ENCODE assay signal across 11 cellular contexts in the genomic region with DNA sequence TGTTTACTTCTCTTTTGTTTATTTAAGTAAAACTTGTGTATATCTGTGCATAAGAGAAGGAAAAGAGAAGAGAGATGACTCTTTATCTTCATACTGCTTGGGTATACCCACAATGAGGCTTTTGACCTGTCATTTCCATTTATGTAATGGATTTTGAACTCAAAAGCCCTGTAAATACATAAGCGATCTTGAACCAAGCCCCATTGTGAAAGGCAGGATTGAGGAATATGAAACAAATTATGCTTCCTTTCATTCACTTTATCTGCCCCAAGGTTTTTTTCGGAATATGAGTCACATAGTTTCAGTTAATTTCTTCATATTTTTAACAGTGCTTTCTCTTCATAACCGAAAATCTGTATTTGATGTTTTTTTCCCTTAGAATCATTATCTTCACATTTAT. TPM values are rescaled to one million over a fixed set of nuclear protein-coding genes. Genes with fewer than 3 reads are reported as not detected.
DNase-seq lines count a peak whose midpoint lies in the region; ATAC-seq and TF ChIP-seq lines count a peak whose summit lies in the region.
"Had no signal": no experiment of that assay in that cellular context is flagged by ENCODE, and none has a peak within 500 bp of the region (broad histone marks: within the 10 kb centered on the region; RNA-seq: fewer than 3 reads in every experiment).

No MANE protein-coding gene starts in this region.

- peaks cover 2% of the 10 kb centered on the region for H3K9me3 ChIP-seq in thoracic aorta

- no peaks in the 10 kb centered on the region for H3K27me3 Mint-ChIP-seq in activated CD4-positive, alpha-beta memory T cell treated with anti-CD3 and anti-CD28 coated beads for 36 hours
- no peaks in the 10 kb centered on the region for H3K27me3 Mint-ChIP-seq in activated CD4-positive, alpha-beta memory T cell treated with anti-CD3 and anti-CD28 coated beads, Interleukin-2, amount 10 ng/mL, durations not matched to agents 7 days and 5 days

- POLR2A ChIA-PET in activated CD4-positive, alpha-beta memory T cell treated with anti-CD3 and anti-CD28 coated beads for 36 hours (lab: Charles Lee), result no interaction called here
- POLR2A ChIA-PET in activated CD4-positive, alpha-beta memory T cell treated with anti-CD3 and anti-CD28 coated beads, Interleukin-2, amount 10 ng/mL, durations not matched to agents 7 days and 5 days (lab: Charles Lee), result no interaction called here

- intact Hi-C loops in activated CD4-positive, alpha-beta memory T cell treated with anti-CD3 and anti-CD28 coated beads for 36 hours (cut with micrococcal nuclease), result loop anchor here (1.0 kb wide), 1 partner anchor 18 kb away; no protein-coding TSS in a partner anchor

- H3K36me3 Mint-ChIP-seq in activated CD4-positive, alpha-beta memory T cell treated with anti-CD3 and anti-CD28 coated beads for 36 hours, result peaks cover 20% of the 10 kb centered on the region
- peaks cover 44% of the 10 kb centered on the region for H3K36me3 Mint-ChIP-seq in activated CD4-positive, alpha-beta memory T cell treated with anti-CD3 and anti-CD28 coated beads, Interleukin-2, amount 10 ng/mL, durations not matched to agents 7 days and 5 days (ENCODE audit: low read depth)

- no peak for ATAC-seq in thoracic aorta (ENCODE audit: insufficient number of reproducible peaks, low FRiP score, low read depth)

- peaks cover 6% of the 10 kb centered on the region for H3K9me3 Mint-ChIP-seq in activated CD4-positive, alpha-beta memory T cell treated with anti-CD3 and anti-CD28 coated beads for 36 hours
- H3K9me3 Mint-ChIP-seq in activated CD4-positive, alpha-beta memory T cell treated with anti-CD3 and anti-CD28 coated beads, Interleukin-2, amount 10 ng/mL, durations not matched to agents 7 days and 5 days, result peaks cover 7% of the 10 kb centered on the region

- no peak for DNase-seq in activated CD4-positive, alpha-beta memory T cell treated with anti-CD3 and anti-CD28 coated beads for 36 hours
- no peak for DNase-seq in activated CD4-positive, alpha-beta memory T cell treated with anti-CD3 and anti-CD28 coated beads, Interleukin-2, amount 10 ng/mL, durations not matched to agents 7 days and 5 days
- DNase-seq in amniotic epithelial cell (ENCODE audit: low read depth) (peak; percentile 81), iris pigment epithelial cell (ENCODE audit: low read depth) (peak; percentile 83), thoracic aorta (ENCODE audit: low spot score) (no peak), activated gamma-delta T cell (lab: John Stamatoyannopoulos, UW) (no peak), GM20000 (ENCODE audit: low spot score) (no peak), GF-D8 (lab: John Stamatoyannopoulos, UW) (no peak)
- DNase-seq: GOT3; PC-9; stimulated activated CD4-positive, alpha-beta T cell treated with anti-CD3 and anti-CD28 coated beads, Interleukin-1b, Interleukin-23, amount 100 ng/mL, for 48 hours had no signal

- no peak for TF ChIP-seq CTCF in thoracic aorta (IDR thresholded peaks at IDR 0.05)
- no peak for TF ChIP-seq CTCF in GM20000 (IDR thresholded peaks at IDR 0.05; ENCODE audit: extremely low read depth, missing control alignments)

- peaks cover 29 to 47% of the 10 kb centered on the region in 2 donors for H3K4me1 ChIP-seq in thoracic aorta (ENCODE audit: control insufficient read depth in 1 of 2, low read depth in 2 of 2)

- H3K4me3 ChIP-seq in thoracic aorta, result peak overlapping the region; percentile 11
- H3K4me3 ChIP-seq: PC-9 had no signal

- no peak overlapping the region for H3K4me3 Mint-ChIP-seq in activated CD4-positive, alpha-beta memory T cell treated with anti-CD3 and anti-CD28 coated beads for 36 hours
- no peak overlapping the region for H3K4me3 Mint-ChIP-seq in activated CD4-positive, alpha-beta memory T cell treated with anti-CD3 and anti-CD28 coated beads, Interleukin-2, amount 10 ng/mL, durations not matched to agents 7 days and 5 days

- H3K27me3 ChIP-seq in thoracic aorta (replicated peaks; ENCODE audit: insufficient read depth), result no peaks in the 10 kb centered on the region

- CTCF ChIA-PET in activated CD4-positive, alpha-beta memory T cell treated with anti-CD3 and anti-CD28 coated beads for 36 hours (lab: Charles Lee), result no interaction called here
- CTCF ChIA-PET in activated CD4-positive, alpha-beta memory T cell treated with anti-CD3 and anti-CD28 coated beads, Interleukin-2, amount 10 ng/mL, durations not matched to agents 7 days and 5 days (lab: Charles Lee), result no interaction called here

- peaks cover 59% of the 10 kb centered on the region for H3K4me1 Mint-ChIP-seq in activated CD4-positive, alpha-beta memory T cell treated with anti-CD3 and anti-CD28 coated beads for 36 hours (ENCODE audit: low read depth)
- H3K4me1 Mint-ChIP-seq in activated CD4-positive, alpha-beta memory T cell treated with anti-CD3 and anti-CD28 coated beads, Interleukin-2, amount 10 ng/mL, durations not matched to agents 7 days and 5 days, result peaks cover 36% of the 10 kb centered on the region

- H3K27ac ChIP-seq in thoracic aorta, result peak overlapping the region; percentile 20 to 38
- H3K27ac ChIP-seq: PC-9 had no signal

- H3K36me3 ChIP-seq in thoracic aorta, result no peaks in the 10 kb centered on the region

- H3K27ac Mint-ChIP-seq in activated CD4-positive, alpha-beta memory T cell treated with anti-CD3 and anti-CD28 coated beads for 36 hours, result peak overlapping the region; percentile 38
- no peak overlapping the region for H3K27ac Mint-ChIP-seq in activated CD4-positive, alpha-beta memory T cell treated with anti-CD3 and anti-CD28 coated beads, Interleukin-2, amount 10 ng/mL, durations not matched to agents 7 days and 5 days

RNA-seq across cellular contexts. Expression of gene CNST, which starts 21.4 kb away (rescaled TPM):
- 10 to 100 TPM; 25.9 TPM for total RNA-seq in activated CD4-positive, alpha-beta memory T cell treated with anti-CD3 and anti-CD28 coated beads for 36 hours
- total RNA-seq in activated CD4-positive, alpha-beta memory T cell treated with anti-CD3 and anti-CD28 coated beads, Interleukin-2, amount 10 ng/mL, durations not matched to agents 7 days and 5 days, result 10 to 100 TPM; 36.2 to 39.3 TPM
- 10 to 100 TPM; 20.7 to 29.3 TPM for total RNA-seq in thoracic aorta

RNA-seq across cellular contexts. Expression of gene TFB2M, which starts 21.5 kb away (rescaled TPM):
- 10 to 100 TPM; 13.6 to 14.5 TPM for total RNA-seq in activated CD4-positive, alpha-beta memory T cell treated with anti-CD3 and anti-CD28 coated beads for 36 hours
- 1 to 10 TPM; 7.4 to 9.0 TPM for total RNA-seq in activated CD4-positive, alpha-beta memory T cell treated with anti-CD3 and anti-CD28 coated beads, Interleukin-2, amount 10 ng/mL, durations not matched to agents 7 days and 5 days
- total RNA-seq in thoracic aorta, result 1 to 10 TPM; 5.9 to 6.5 TPM

Comparison
In these comparisons a context has a peak if more than half of its experiments do, and no peak if none do; other contexts are left out.
1. DNase-seq: peak in amniotic epithelial cell (single experiment) and iris pigment epithelial cell (single experiment); none in activated CD4-positive, alpha-beta memory T cell treated with anti-CD3 and anti-CD28 coated beads for 36 hours (single experiment), activated CD4-positive, alpha-beta memory T cell treated with anti-CD3 and anti-CD28 coated beads, Interleukin-2, amount 10 ng/mL, durations not matched to agents 7 days and 5 days (single experiment), thoracic aorta (single experiment), activated gamma-delta T cell (single experiment), GM20000 (single experiment) and GF-D8 (single experiment).